Comparison of ENCODE assay signal across 9 cellular contexts in the genomic region with DNA sequence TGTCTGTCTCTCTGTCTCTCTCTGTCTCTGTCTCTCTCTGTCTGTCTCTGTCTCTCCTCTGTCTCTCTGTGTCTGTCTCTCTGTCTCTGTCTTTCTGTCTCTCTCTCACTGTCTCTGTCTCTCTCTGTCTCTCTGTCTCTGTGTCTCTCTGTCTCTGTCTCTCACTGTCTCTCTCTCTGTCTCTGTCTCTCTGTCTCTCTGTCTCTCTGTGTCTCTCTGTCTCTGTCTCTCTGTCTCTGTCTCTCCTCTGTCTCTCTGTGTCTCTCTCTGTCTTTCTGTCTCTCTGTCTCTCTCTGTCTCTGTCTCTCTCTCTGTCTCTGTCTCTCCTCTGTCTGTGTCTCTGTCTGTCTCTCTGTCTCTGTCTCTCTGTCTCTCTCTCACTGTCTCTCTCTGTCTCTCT. TPM values are rescaled to one million over a fixed set of nuclear protein-coding genes. Genes with fewer than 3 reads are reported as not detected.
DNase-seq lines count a peak whose midpoint lies in the region; ATAC-seq and TF ChIP-seq lines count a peak whose summit lies in the region.
"Had no signal": no experiment of that assay in that cellular context is flagged by ENCODE, and none has a peak within 500 bp of the region (broad histone marks: within the 10 kb centered on the region; RNA-seq: fewer than 3 reads in every experiment).

No MANE protein-coding gene starts in this region.

- H3K9me3 ChIP-seq in A673 (ENCODE audit: low read depth, low read length, poor library complexity, severe bottlenecking) (no peaks in the 10 kb centered on the region), endocrine pancreas (ENCODE audit: control insufficient read depth, low read length) (no peaks in the 10 kb centered on the region), neuron (ENCODE audit: low read length) (no peaks in the 10 kb centered on the region)

- no peak overlapping the region for H3K9ac ChIP-seq in KMS-11
- H3K9ac ChIP-seq in endocrine pancreas (ENCODE audit: control insufficient read depth, insufficient read depth, low read length): peak overlapping the region; percentile 69

- intact Hi-C loops in A673 (cut with micrococcal nuclease; ENCODE audit: unreplicated experiment): no loop called here
- intact Hi-C loops in activated CD8-positive, alpha-beta T cell treated with anti-CD3 and anti-CD28 coated beads for 36 hours (cut with micrococcal nuclease): no loop called here

- no peaks in the 10 kb centered on the region for H3K79me2 ChIP-seq in KMS-11 (ENCODE audit: insufficient read depth, low read depth)

- no peaks in the 10 kb centered on the region for H4K20me1 ChIP-seq in KMS-11 (ENCODE audit: insufficient read depth)

- no peaks in the 10 kb centered on the region for H3K36me3 Mint-ChIP-seq in activated CD8-positive, alpha-beta T cell treated with anti-CD3 and anti-CD28 coated beads for 36 hours (ENCODE audit: low read depth)

- no peaks in the 10 kb centered on the region for H3K9me3 Mint-ChIP-seq in activated CD8-positive, alpha-beta T cell treated with anti-CD3 and anti-CD28 coated beads for 36 hours

- H3K4me3 Mint-ChIP-seq in activated CD8-positive, alpha-beta T cell treated with anti-CD3 and anti-CD28 coated beads for 36 hours: no peak overlapping the region

- H3K4me1 Mint-ChIP-seq in activated CD8-positive, alpha-beta T cell treated with anti-CD3 and anti-CD28 coated beads for 36 hours (ENCODE audit: low read depth): peaks cover 14% of the 10 kb centered on the region

- H3K4me2 ChIP-seq in KMS-11: peak overlapping the region; percentile 64; the same call in 1 of the 2 replicates

- H3K27ac ChIP-seq in A673 (ENCODE audit: low read depth, low read length, poor library complexity, severe bottlenecking) (peak overlapping the region; percentile 47), KMS-11 (no peak overlapping the region)

- H3K36me3 ChIP-seq in A673 (ENCODE audit: insufficient read depth, low read length, poor library complexity, severe bottlenecking): no peaks in the 10 kb centered on the region
- no peaks in the 10 kb centered on the region for H3K36me3 ChIP-seq in KMS-11 (ENCODE audit: insufficient read depth)
- no peaks in the 10 kb centered on the region for H3K36me3 ChIP-seq in endocrine pancreas (ENCODE audit: control insufficient read depth, insufficient read depth, low read length)
- H3K36me3 ChIP-seq in neuron (ENCODE audit: insufficient read depth, low read length): peaks cover 13% of the 10 kb centered on the region

- H3K4me1 ChIP-seq in A673 (ENCODE audit: insufficient read depth, low read length, poor library complexity, severe bottlenecking): peaks cover 30% of the 10 kb centered on the region
- H3K4me1 ChIP-seq in KMS-11 (ENCODE audit: low read depth, poor library complexity, severe bottlenecking): no peaks in the 10 kb centered on the region
- H3K4me1 ChIP-seq in endocrine pancreas (ENCODE audit: control insufficient read depth, insufficient read depth, low read length): peaks cover 8% of the 10 kb centered on the region
- peaks cover 19% of the 10 kb centered on the region for H3K4me1 ChIP-seq in neuron (ENCODE audit: insufficient read depth, low read length)

- H3K4me3 ChIP-seq in A673 (ENCODE audit: low read depth, low read length, poor library complexity, severe bottlenecking): peak overlapping the region; percentile 40
- no peak overlapping the region for H3K4me3 ChIP-seq in KMS-11 (IDR thresholded peaks at IDR 0.05; ENCODE audit: insufficient read depth, low read depth, low read length)
- H3K4me3 ChIP-seq in endocrine pancreas (ENCODE audit: control insufficient read depth, insufficient read depth, low read length): peak overlapping the region; percentile 88
- H3K4me3 ChIP-seq in neuron (ENCODE audit: low read length): peak overlapping the region; percentile 38

- no peaks in the 10 kb centered on the region for H3K27me3 ChIP-seq in A673 (replicated peaks; ENCODE audit: insufficient read depth, low read depth, low read length, poor library complexity)
- peaks cover 28% of the 10 kb centered on the region for H3K27me3 ChIP-seq in KMS-11 (ENCODE audit: insufficient read depth, low read depth)
- no peaks in the 10 kb centered on the region for H3K27me3 ChIP-seq in endocrine pancreas (ENCODE audit: control insufficient read depth, insufficient read depth, low read length)
- peaks cover 2% of the 10 kb centered on the region for H3K27me3 ChIP-seq in neuron (ENCODE audit: insufficient read depth, low read length)

- H3K27ac Mint-ChIP-seq in activated CD8-positive, alpha-beta T cell treated with anti-CD3 and anti-CD28 coated beads for 36 hours: no peak overlapping the region

- CTCF ChIA-PET in A673 (lab: Charles Lee): no interaction called here
- CTCF ChIA-PET in activated CD8-positive, alpha-beta T cell treated with anti-CD3 and anti-CD28 coated beads for 36 hours (lab: Charles Lee): interaction anchor here (1.0 kb wide), 1 partner anchor 163 kb away, joined by 3 read pairs; no protein-coding TSS in a partner anchor

- no peak for ATAC-seq in activated CD8-positive, alpha-beta T cell treated with anti-CD3 and anti-CD28 coated beads for 36 hours
- ATAC-seq in HG03565 (IDR thresholded peaks at IDR 0.05; ENCODE audit: unreplicated experiment): no peak

- H2AFZ ChIP-seq in KMS-11 (ENCODE audit: low read depth) (peak overlapping the region; percentile 47; the same call in 1 of the 2 replicates), neuron (ENCODE audit: low read depth, low read length) (peak overlapping the region; percentile 41)

- DNase-seq in A673 (ENCODE audit: low spot score) (no peak), LoVo (ENCODE audit: low spot score) (no peak), NCI-H524 treated with DMSO at 0.1 percent for 48 hours (lab: John Stamatoyannopoulos, UW) (no peak)
- no peak for DNase-seq in activated CD8-positive, alpha-beta T cell treated with anti-CD3 and anti-CD28 coated beads for 36 hours
- DNase-seq: NCI-H2081 treated with DMSO at 0.1 percent for 48 hours had no signal

- BruUV-seq in A673 (replicated peaks; lab: Mats Ljungman, UMichigan): no TSS peak

- H3K27me3 Mint-ChIP-seq in activated CD8-positive, alpha-beta T cell treated with anti-CD3 and anti-CD28 coated beads for 36 hours: peaks cover 11% of the 10 kb centered on the region

- no peak for TF ChIP-seq CTCF in A673 (conservative IDR thresholded peaks at IDR 0.05; ENCODE audit: low read depth, low read length)
- no peak for TF ChIP-seq CTCF in KMS-11 (conservative IDR thresholded peaks at IDR 0.05; ENCODE audit: low read depth, low read length)
- no peak for TF ChIP-seq CTCF in activated CD8-positive, alpha-beta T cell treated with anti-CD3 and anti-CD28 coated beads for 36 hours (IDR thresholded peaks at IDR 0.05)

- POLR2A ChIA-PET in A673 (lab: Charles Lee; ENCODE audit: low non-redundant PET): no interaction called here
- POLR2A ChIA-PET in activated CD8-positive, alpha-beta T cell treated with anti-CD3 and anti-CD28 coated beads for 36 hours (lab: Charles Lee): interaction anchor here (1.2 kb wide), 1 partner anchor 12 kb away, joined by 3 read pairs; no protein-coding TSS in a partner anchor

RNA-seq across cellular contexts. Expression of a gene that starts 0.9 kb away (rescaled TPM):
- total RNA-seq in A673 (2021): 19.7 and 39.0 TPM in 2 replicates
- 1 to 10 TPM; 4.1 to 5.2 TPM for total RNA-seq in activated CD8-positive, alpha-beta T cell treated with anti-CD3 and anti-CD28 coated beads for 36 hours
